In genomic region chr1:165259236-165259635, GRCh38 we compare ENCODE assay signal across 30 cellular contexts.
DNase-seq lines count a peak whose midpoint lies in the region; ATAC-seq, FAIRE-seq and TF ChIP-seq lines count a peak whose summit lies in the region.
"Had no signal": no experiment of that assay in that cellular context is flagged by ENCODE, and none has a peak within 500 bp of the region (broad histone marks: within the 10 kb centered on the region; RNA-seq: fewer than 3 reads in every experiment).

No MANE protein-coding gene starts in this region.

- no peak overlapping the region for H3K27ac ChIP-seq in psoas muscle
- H3K27ac ChIP-seq: neutrophil, SJCRH30, thyroid gland had no signal

- DNase-seq in LNCaP clone FGC (ENCODE audit: low read depth) (peak; percentile 81), NCI-H69 (lab: John Stamatoyannopoulos, UW) (peak; percentile 80), psoas muscle (no peak), NCI-H446 treated with DMSO at 0.1 percent for 48 hours (lab: John Stamatoyannopoulos, UW) (no peak), Kasumi-1 (lab: John Stamatoyannopoulos, UW) (no peak)
- DNase-seq in activated naive CD4-positive, alpha-beta T cell treated with anti-CD3 and anti-CD28 coated beads, Interleukin-2, amount 10 ng/mL, durations not matched to agents 7 days and 5 days, result no peak
- DNase-seq: activated CD4-positive, alpha-beta T cell treated with anti-CD3 and anti-CD28 coated beads, Interleukin-2, amount 10 ng/mL, durations not matched to agents 24 days and 14 days; activated naive CD8-positive, alpha-beta T cell treated with anti-CD3 and anti-CD28 coated beads for 36 hours; CD4-positive, alpha-beta memory T cell; DMS79; effector CD8-positive, alpha-beta T cell; erythroblast; hippocampal formation; KG1; NK-92 treated with Interleukin-12 subunit alpha and Interleukin-12 subunit beta, amount 100 ng/mL, for 24 hours; SJCRH30; stimulated activated CD4-positive, alpha-beta T cell treated with anti-CD3 and anti-CD28 coated beads, Interleukin-4, amount 100 ng/mL, for 1 hour; stimulated activated naive CD8-positive, alpha-beta T cell treated with anti-CD3 and anti-CD28 coated beads, Interleukin-15, Interleukin-2, amounts not matched to agents 100 U/mL and 50 U/mL, for 24 hours; T-cell; thyroid gland had no signal

- H3K36me3 Mint-ChIP-seq in activated naive CD4-positive, alpha-beta T cell treated with anti-CD3 and anti-CD28 coated beads, Interleukin-2, amount 10 ng/mL, durations not matched to agents 7 days and 5 days, result no peaks in the 10 kb centered on the region
- H3K36me3 Mint-ChIP-seq: activated naive CD8-positive, alpha-beta T cell treated with anti-CD3 and anti-CD28 coated beads for 36 hours; CD4-positive, alpha-beta memory T cell; T-cell had no signal

- CTCF ChIA-PET in activated naive CD4-positive, alpha-beta T cell treated with anti-CD3 and anti-CD28 coated beads, Interleukin-2, amount 10 ng/mL, durations not matched to agents 7 days and 5 days (lab: Charles Lee), result interaction anchor here (0.9 kb wide), 2 partner anchors 9 to 19 kb away, joined by 3 read pairs; no protein-coding TSS in a partner anchor

- H3K36me3 ChIP-seq in psoas muscle (ENCODE audit: insufficient read depth in 1 of 2, low read depth in 1 of 2), result no peaks in the 10 kb centered on the region
- H3K36me3 ChIP-seq: neutrophil, SJCRH30, thyroid gland had no signal

- intact Hi-C loops in psoas muscle (cut with DNase I), result loop anchor here (2.0 to 10.0 kb wide), 6 partner anchors 33 to 1854 kb away; no protein-coding TSS in a partner anchor

- WGBS in psoas muscle, 3 donors, result 38 to 62% (median 46%) methylated on average over 2 of the region's 2 CpGs

- FAIRE-seq in islet of Langerhans (lab: Jason Lieb, UNC), result peak; percentile 62
- FAIRE-seq: frontal cortex, GM12878, TTC549 had no signal

- no peaks in the 10 kb centered on the region for H3K27me3 Mint-ChIP-seq in activated naive CD4-positive, alpha-beta T cell treated with anti-CD3 and anti-CD28 coated beads, Interleukin-2, amount 10 ng/mL, durations not matched to agents 7 days and 5 days
- H3K27me3 Mint-ChIP-seq: activated CD4-positive, alpha-beta T cell treated with anti-CD3 and anti-CD28 coated beads, Interleukin-2, amount 10 ng/mL, durations not matched to agents 24 days and 14 days had no signal

- H3K4me3 Mint-ChIP-seq in activated naive CD4-positive, alpha-beta T cell treated with anti-CD3 and anti-CD28 coated beads, Interleukin-2, amount 10 ng/mL, durations not matched to agents 7 days and 5 days, result no peak overlapping the region
- H3K4me3 Mint-ChIP-seq: activated CD4-positive, alpha-beta T cell treated with anti-CD3 and anti-CD28 coated beads, Interleukin-2, amount 10 ng/mL, durations not matched to agents 24 days and 14 days; activated naive CD8-positive, alpha-beta T cell treated with anti-CD3 and anti-CD28 coated beads for 36 hours; activated T-helper 17 cell treated with anti-CD3 and anti-CD28 coated beads, Interleukin-2, amount 50 U/mL, for 72 hours; CD4-positive, alpha-beta memory T cell; T-cell had no signal

- no peaks in the 10 kb centered on the region for H3K9me3 ChIP-seq in psoas muscle
- H3K9me3 ChIP-seq: neutrophil, SJCRH30, thyroid gland had no signal

- no peaks in the 10 kb centered on the region for H3K9me3 Mint-ChIP-seq in activated naive CD4-positive, alpha-beta T cell treated with anti-CD3 and anti-CD28 coated beads, Interleukin-2, amount 10 ng/mL, durations not matched to agents 7 days and 5 days
- H3K9me3 Mint-ChIP-seq: activated CD4-positive, alpha-beta T cell treated with anti-CD3 and anti-CD28 coated beads, Interleukin-2, amount 10 ng/mL, durations not matched to agents 24 days and 14 days; activated naive CD8-positive, alpha-beta T cell treated with anti-CD3 and anti-CD28 coated beads for 36 hours had no signal

- H3K4me1 ChIP-seq in psoas muscle, result peaks cover 9% of the 10 kb centered on the region
- H3K4me1 ChIP-seq: thyroid gland had no signal

- TF ChIP-seq CTCF in LNCaP clone FGC (IDR thresholded peaks at IDR 0.05; ENCODE audit: control insufficient read depth, extremely low read depth, insufficient read depth) (no peak), psoas muscle (IDR thresholded peaks at IDR 0.05) (no peak)

- H3K27ac Mint-ChIP-seq in activated naive CD4-positive, alpha-beta T cell treated with anti-CD3 and anti-CD28 coated beads, Interleukin-2, amount 10 ng/mL, durations not matched to agents 7 days and 5 days, result no peak overlapping the region
- H3K27ac Mint-ChIP-seq: activated CD4-positive, alpha-beta T cell treated with anti-CD3 and anti-CD28 coated beads, Interleukin-2, amount 10 ng/mL, durations not matched to agents 24 days and 14 days; activated naive CD8-positive, alpha-beta T cell treated with anti-CD3 and anti-CD28 coated beads for 36 hours; activated T-helper 17 cell treated with anti-CD3 and anti-CD28 coated beads, Interleukin-2, amount 50 U/mL, for 72 hours; CD4-positive, alpha-beta memory T cell; T-cell had no signal

- ATAC-seq in psoas muscle, result peak in 3 of 4 donors; percentile 36 to 63 (median 45)
- no peak for ATAC-seq in GM21737 (IDR thresholded peaks at IDR 0.05; ENCODE audit: unreplicated experiment)
- ATAC-seq: activated T-helper 17 cell treated with anti-CD3 and anti-CD28 coated beads, Interleukin-2, amount 50 U/mL, for 72 hours; GM12878; HCT116; Panc1; stimulated activated naive CD8-positive, alpha-beta T cell treated with anti-CD3 and anti-CD28 coated beads, Interleukin-15, Interleukin-2, amounts not matched to agents 100 U/mL and 50 U/mL, for 24 hours; T-cell had no signal

- peaks cover 0 to under 1% (median 0%) of the 10 kb centered on the region in 3 donors for H3K27me3 ChIP-seq in psoas muscle (ENCODE audit: insufficient read depth in 3 of 3, low read length in 2 of 3)
- H3K27me3 ChIP-seq: neutrophil, SJCRH30, thyroid gland had no signal

- no peak overlapping the region for H3K4me3 ChIP-seq in LNCaP clone FGC (ENCODE audit: low read depth, low read length)
- H3K4me3 ChIP-seq in psoas muscle, result no peak overlapping the region
- H3K4me3 ChIP-seq: GM12878, lung, SJCRH30, thyroid gland had no signal

- H3K4me1 Mint-ChIP-seq in activated naive CD4-positive, alpha-beta T cell treated with anti-CD3 and anti-CD28 coated beads, Interleukin-2, amount 10 ng/mL, durations not matched to agents 7 days and 5 days, result no peaks in the 10 kb centered on the region
- H3K4me1 Mint-ChIP-seq: activated CD4-positive, alpha-beta T cell treated with anti-CD3 and anti-CD28 coated beads, Interleukin-2, amount 10 ng/mL, durations not matched to agents 24 days and 14 days; activated naive CD8-positive, alpha-beta T cell treated with anti-CD3 and anti-CD28 coated beads for 36 hours; activated T-helper 17 cell treated with anti-CD3 and anti-CD28 coated beads, Interleukin-2, amount 50 U/mL, for 72 hours; CD4-positive, alpha-beta memory T cell; T-cell had no signal

Comparison
In these comparisons a context has a peak if more than half of its experiments do, and no peak if none do; other contexts are left out.
1. DNase-seq: peak in LNCaP clone FGC (single experiment) and NCI-H69 (single experiment); none in psoas muscle (0 of 2), NCI-H446 treated with DMSO at 0.1 percent for 48 hours (single experiment), Kasumi-1 (0 of 2) and activated naive CD4-positive, alpha-beta T cell treated with anti-CD3 and anti-CD28 coated beads, Interleukin-2, amount 10 ng/mL, durations not matched to agents 7 days and 5 days (single experiment).